ENCODE assay signal across 1 cellular context in the genomic region with DNA sequence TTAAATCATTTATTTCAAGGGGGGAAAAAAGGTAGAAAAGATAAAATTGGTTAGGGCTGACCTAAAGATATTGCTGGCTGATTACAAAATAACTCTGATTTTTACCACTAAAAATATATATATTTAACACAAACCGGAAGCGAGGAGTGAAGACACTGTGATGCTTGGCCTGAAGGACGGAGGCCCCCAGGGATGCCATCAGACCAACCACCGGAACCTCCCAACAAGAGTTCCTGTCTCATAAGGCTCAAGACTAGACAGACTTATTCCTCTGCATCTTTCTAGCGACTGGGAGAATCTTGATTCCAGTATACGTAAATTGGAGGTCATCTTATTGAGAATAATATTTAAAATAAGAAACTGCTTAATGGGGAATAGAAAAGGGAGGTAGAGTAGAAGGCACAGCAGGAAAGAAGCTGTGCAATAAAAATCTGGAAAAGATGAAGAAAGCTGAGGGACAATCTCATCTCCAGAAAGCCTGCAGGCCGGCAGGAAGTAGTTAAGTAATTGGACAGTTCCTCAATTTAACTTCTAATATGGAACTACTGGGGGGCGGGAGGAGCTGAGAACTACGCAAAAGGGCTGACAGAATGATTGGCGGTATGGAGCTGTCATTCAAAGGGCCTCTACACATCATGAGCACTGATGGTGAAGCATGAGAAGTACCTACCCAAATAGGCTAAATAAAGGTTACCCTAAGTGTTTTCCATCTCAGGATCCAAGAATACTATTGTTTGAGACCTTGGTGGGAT.
TF ChIP-seq lines count a peak whose summit lies in the region.

No MANE protein-coding gene starts in this region.

TF ChIP-seq in GM12878, 131 proteins besides CTCF, POLR2A, EP300 and RAD21 (continued from another document):
- TF ChIP-seq, protein P1, sequence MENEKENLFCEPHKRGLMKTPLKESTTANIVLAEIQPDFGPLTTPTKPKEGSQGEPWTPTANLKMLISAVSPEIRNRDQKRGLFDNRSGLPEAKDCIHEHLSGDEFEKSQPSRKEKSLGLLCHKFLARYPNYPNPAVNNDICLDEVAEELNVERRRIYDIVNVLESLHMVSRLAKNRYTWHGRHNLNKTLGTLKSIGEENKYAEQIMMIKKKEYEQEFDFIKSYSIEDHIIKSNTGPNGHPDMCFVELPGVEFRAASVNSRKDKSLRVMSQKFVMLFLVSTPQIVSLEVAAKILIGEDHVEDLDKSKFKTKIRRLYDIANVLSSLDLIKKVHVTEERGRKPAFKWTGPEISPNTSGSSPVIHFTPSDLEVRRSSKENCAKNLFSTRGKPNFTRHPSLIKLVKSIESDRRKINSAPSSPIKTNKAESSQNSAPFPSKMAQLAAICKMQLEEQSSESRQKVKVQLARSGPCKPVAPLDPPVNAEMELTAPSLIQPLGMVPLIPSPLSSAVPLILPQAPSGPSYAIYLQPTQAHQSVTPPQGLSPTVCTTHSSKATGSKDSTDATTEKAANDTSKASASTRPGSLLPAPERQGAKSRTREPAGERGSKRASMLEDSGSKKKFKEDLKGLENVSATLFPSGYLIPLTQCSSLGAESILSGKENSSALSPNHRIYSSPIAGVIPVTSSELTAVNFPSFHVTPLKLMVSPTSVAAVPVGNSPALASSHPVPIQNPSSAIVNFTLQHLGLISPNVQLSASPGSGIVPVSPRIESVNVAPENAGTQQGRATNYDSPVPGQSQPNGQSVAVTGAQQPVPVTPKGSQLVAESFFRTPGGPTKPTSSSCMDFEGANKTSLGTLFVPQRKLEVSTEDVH (IDR thresholded peaks at IDR 0.05; ENCODE audit: low read depth, partially characterized antibody), result no peak
- TF ChIP-seq RUNX3 (IDR thresholded peaks at IDR 0.05; ENCODE audit: low read length), result peak; percentile 57
- no peak for TF ChIP-seq RAD51 (IDR thresholded peaks at IDR 0.05)
- TF ChIP-seq, protein P2, sequence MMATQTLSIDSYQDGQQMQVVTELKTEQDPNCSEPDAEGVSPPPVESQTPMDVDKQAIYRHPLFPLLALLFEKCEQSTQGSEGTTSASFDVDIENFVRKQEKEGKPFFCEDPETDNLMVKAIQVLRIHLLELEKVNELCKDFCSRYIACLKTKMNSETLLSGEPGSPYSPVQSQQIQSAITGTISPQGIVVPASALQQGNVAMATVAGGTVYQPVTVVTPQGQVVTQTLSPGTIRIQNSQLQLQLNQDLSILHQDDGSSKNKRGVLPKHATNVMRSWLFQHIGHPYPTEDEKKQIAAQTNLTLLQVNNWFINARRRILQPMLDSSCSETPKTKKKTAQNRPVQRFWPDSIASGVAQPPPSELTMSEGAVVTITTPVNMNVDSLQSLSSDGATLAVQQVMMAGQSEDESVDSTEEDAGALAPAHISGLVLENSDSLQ (IDR thresholded peaks at IDR 0.05), result peak; percentile 74
- TF ChIP-seq NFIC (IDR thresholded peaks at IDR 0.05; ENCODE audit: low read depth, low read length), result peak; percentile 45; the same call in 1 of the 2 replicates
- TF ChIP-seq GABPA (IDR thresholded peaks at IDR 0.05; ENCODE audit: low read depth), result peak; percentile 67
- TF ChIP-seq PAX5 (IDR thresholded peaks at IDR 0.05; ENCODE audit: borderline replicate concordance, low read depth, low read length), result peak; percentile 63
- TF ChIP-seq MEF2B (IDR thresholded peaks at IDR 0.05; ENCODE audit: partially characterized antibody, poor library complexity, severe bottlenecking), result peak; percentile 42
- no peak for TF ChIP-seq BCL11A (IDR thresholded peaks at IDR 0.05; ENCODE audit: low read depth, low read length)
- no peak for TF ChIP-seq MTA2 (IDR thresholded peaks at IDR 0.05; ENCODE audit: low read depth)
